ENCODE assay signal across 23 cellular contexts in genomic region chr1:6336946-6337622, GRCh38. TPM values are rescaled to one million over a fixed set of nuclear protein-coding genes. Genes with fewer than 3 reads are reported as not detected.
DNase-seq lines count a peak whose midpoint lies in the region; ATAC-seq and TF ChIP-seq lines count a peak whose summit lies in the region.
"Had no signal": no experiment of that assay in that cellular context is flagged by ENCODE, and none has a peak within 500 bp of the region (broad histone marks: within the 10 kb centered on the region; RNA-seq: fewer than 3 reads in every experiment).

No MANE protein-coding gene starts in this region.

- POLR2A ChIA-PET in AG04450 (lab: Yijun Ruan, JAX) = no interaction called here
- POLR2A ChIA-PET in HEK293 (lab: Yijun Ruan, JAX) = interaction anchor here (0.5 to 0.7 kb wide), 2 partner anchors 40 to 302 kb away, joined by 3 to 12 read pairs; no protein-coding TSS in a partner anchor

- no peaks in the 10 kb centered on the region for H4K20me1 ChIP-seq in neural cell (ENCODE audit: insufficient read depth)

- H3K4me1 ChIP-seq in HEK293 (ENCODE audit: control insufficient read depth, insufficient read depth, low read length) = peaks cover 6% of the 10 kb centered on the region

- in situ Hi-C loops in G401 (cut with HindIII; ENCODE audit: low sequenced_read_pairs) = no loop called here

- peak overlapping the region in 1 of 5 experiments; percentile 39 for H3K4me3 Mint-ChIP-seq in brain
- H3K4me3 Mint-ChIP-seq in natural killer cell = no peak overlapping the region
- H3K4me3 Mint-ChIP-seq: CD8-positive, alpha-beta T cell; H9; HFFc6; IgD-negative memory B cell had no signal

- no peak overlapping the region for H3K4me2 ChIP-seq in neural cell (ENCODE audit: low read length)
- H3K4me2 ChIP-seq: SK-N-SH had no signal

- CTCF ChIA-PET in AG04450 (lab: Charles Lee) (interaction anchor here (0.7 to 18.6 kb wide), 2 partner anchors 87 to 89 kb away, joined by 9 to 266 read pairs; no protein-coding TSS in a partner anchor), HEK293 (lab: Yijun Ruan, JAX) (interaction anchor here (0.6 to 12.3 kb wide), 4 partner anchors 11 to 98 kb away, joined by 4 to 181 read pairs (median 5); no protein-coding TSS in a partner anchor)

- H3K27ac Mint-ChIP-seq in brain = peak overlapping the region; percentile 25 to 99 (median 93)
- H3K27ac Mint-ChIP-seq in natural killer cell = no peak overlapping the region
- H3K27ac Mint-ChIP-seq: CD8-positive, alpha-beta T cell; HFFc6 had no signal

- H3K27me3 Mint-ChIP-seq in brain (no peaks in the 10 kb centered on the region), natural killer cell (ENCODE audit: low read depth in 2 of 2) (no peaks in the 10 kb centered on the region)
- H3K27me3 Mint-ChIP-seq: IgD-negative memory B cell had no signal

- no peak overlapping the region for H2AFZ ChIP-seq in neural cell (ENCODE audit: low read depth, low read length)
- H2AFZ ChIP-seq: GM23248 had no signal

- H3K9ac ChIP-seq in neural cell (ENCODE audit: low read length) = peak overlapping the region; percentile 62
- H3K9ac ChIP-seq: GM23248, SK-N-SH had no signal

- no peak for TF ChIP-seq RAD21 in neural cell (conservative IDR thresholded peaks at IDR 0.05)

- H3K27ac ChIP-seq in AG04450 (ENCODE audit: low read depth, low read length) (peak overlapping the region; percentile 21), HEK293 (ENCODE audit: extremely low read depth, low read depth, low read length) (no peak overlapping the region), neural cell (ENCODE audit: low read length) (peak overlapping the region; percentile 78)
- H3K27ac ChIP-seq: C4-2B, GM23248 had no signal

- H3K79me2 ChIP-seq in neural cell (replicated peaks; ENCODE audit: insufficient read depth, low read length) = no peaks in the 10 kb centered on the region

- DNase-seq in AG04450 (ENCODE audit: low read depth, low spot score) (no peak), G401 (ENCODE audit: low spot score) (no peak), natural killer cell (no peak)
- DNase-seq: AML-193; CD8-positive, alpha-beta T cell; DMS79 treated with DMSO at 0.1 percent for 48 hours; GM23248; H9; HFFc6; NCI-H1048; NCI-H1694; NCI-H2029 treated with DMSO at 0.1 percent for 48 hours; NCI-H524 treated with DMSO at 0.1 percent for 48 hours; NCI-H774; SK-N-SH; SW 1271 had no signal

- no peaks in the 10 kb centered on the region for H3K9me3 ChIP-seq in AG04450 (ENCODE audit: control insufficient read depth, insufficient read depth, low read length)
- H3K9me3 ChIP-seq in HEK293 (ENCODE audit: control insufficient read depth, insufficient read depth, low read depth, low read length) = no peaks in the 10 kb centered on the region
- no peaks in the 10 kb centered on the region for H3K9me3 ChIP-seq in neural cell (ENCODE audit: low read length)
- H3K9me3 ChIP-seq: SK-N-SH had no signal

- no peak for TF ChIP-seq CTCF in AG04450 (IDR thresholded peaks at IDR 0.05; ENCODE audit: low read depth, low read length)
- no peak for TF ChIP-seq CTCF in HEK293 (tag by site-specific recombination; IDR thresholded peaks at IDR 0.05)
- TF ChIP-seq CTCF in brain (conservative IDR thresholded peaks at IDR 0.05) = no peak
- TF ChIP-seq CTCF in neural cell (IDR thresholded peaks at IDR 0.05; ENCODE audit: poor library complexity, severe bottlenecking) = no peak
- TF ChIP-seq CTCF in natural killer cell (IDR thresholded peaks at IDR 0.05) = no peak

- ATAC-seq in HG02981 (IDR thresholded peaks at IDR 0.05; ENCODE audit: unreplicated experiment) = no peak
- no peak for ATAC-seq in natural killer cell
- no peak for ATAC-seq in GM21528 (IDR thresholded peaks at IDR 0.05; ENCODE audit: low FRiP score, unreplicated experiment)
- ATAC-seq: CD8-positive, alpha-beta T cell had no signal

- H3K36me3 ChIP-seq in HEK293 (ENCODE audit: control insufficient read depth in 2 of 2, insufficient read depth in 1 of 2, low read length in 2 of 2) (peaks cover 0 to 41% of the 10 kb centered on the region in 2 experiments; a peak in 1 of 3 replicates), neural cell (ENCODE audit: insufficient read depth, low read length) (no peaks in the 10 kb centered on the region)

- intact Hi-C loops in natural killer cell (cut with micrococcal nuclease) = no loop called here

- H3K4me1 Mint-ChIP-seq in brain (peaks cover 91% of the 10 kb centered on the region), natural killer cell (no peaks in the 10 kb centered on the region)
- H3K4me1 Mint-ChIP-seq: IgD-negative memory B cell had no signal

- H3K9me3 Mint-ChIP-seq in brain (no peaks in the 10 kb centered on the region), natural killer cell (no peaks in the 10 kb centered on the region)
- H3K9me3 Mint-ChIP-seq: CD8-positive, alpha-beta T cell; H9; HFFc6; IgD-negative memory B cell had no signal

- H3K36me3 Mint-ChIP-seq in brain = peaks cover 5% of the 10 kb centered on the region
- H3K36me3 Mint-ChIP-seq in natural killer cell = no peaks in the 10 kb centered on the region
- H3K36me3 Mint-ChIP-seq: CD8-positive, alpha-beta T cell had no signal

- no peak for TF ChIP-seq EP300 in neural cell (conservative IDR thresholded peaks at IDR 0.05; ENCODE audit: poor library complexity, severe bottlenecking)

- peaks cover 6% of the 10 kb centered on the region for H3F3A ChIP-seq in neural cell (ENCODE audit: insufficient read depth, low read length, poor library complexity, severe bottlenecking)

- no peaks in the 10 kb centered on the region for H3K9me2 ChIP-seq in neural cell (ENCODE audit: insufficient read depth, low read length)
- H3K9me2 ChIP-seq: SK-N-SH had no signal

- no peak overlapping the region for H3K4me3 ChIP-seq in AG04450 (ENCODE audit: low read depth, low read length)
- H3K4me3 ChIP-seq in HEK293 (ENCODE audit: low read depth, low read length) = no peak overlapping the region
- H3K4me3 ChIP-seq in neural cell (ENCODE audit: low read length) = peak overlapping the region; percentile 36
- H3K4me3 ChIP-seq: GM23248 had no signal

- H3K27me3 ChIP-seq in AG04450 (ENCODE audit: control insufficient read depth, insufficient read depth, low read length) (no peaks in the 10 kb centered on the region), neural cell (ENCODE audit: insufficient read depth, low read depth, low read length) (no peaks in the 10 kb centered on the region)

TF ChIP-seq in HEK293, 187 proteins besides CTCF, POLR2A, EP300 and RAD21:
- no peak for TF ChIP-seq ZNF514 (tag by site-specific recombination; IDR thresholded peaks at IDR 0.05)
- 0 out of 2 replicates have a peak, but pooled peaks have one; percentile 20 for TF ChIP-seq ZNF24 (tag by site-specific recombination; IDR thresholded peaks at IDR 0.05)
- TF ChIP-seq ZNF600 (tag by site-specific recombination; IDR thresholded peaks at IDR 0.05) = peak; percentile 47

TF ChIP-seq in neural cell, 6 proteins besides CTCF, POLR2A, EP300 and RAD21:
- no peak for TF ChIP-seq EZH2 (IDR thresholded peaks at IDR 0.05; ENCODE audit: borderline replicate concordance, insufficient read depth, low read length, poor library complexity, severe bottlenecking)
- no peak for TF ChIP-seq TAF1 (IDR thresholded peaks at IDR 0.05; ENCODE audit: low read depth)
- TF ChIP-seq MXI1 (conservative IDR thresholded peaks at IDR 0.05; ENCODE audit: poor library complexity, severe bottlenecking) = no peak
- no peak for TF ChIP-seq SMC3 (conservative IDR thresholded peaks at IDR 0.05; ENCODE audit: poor library complexity)
- TF ChIP-seq, protein P1, sequence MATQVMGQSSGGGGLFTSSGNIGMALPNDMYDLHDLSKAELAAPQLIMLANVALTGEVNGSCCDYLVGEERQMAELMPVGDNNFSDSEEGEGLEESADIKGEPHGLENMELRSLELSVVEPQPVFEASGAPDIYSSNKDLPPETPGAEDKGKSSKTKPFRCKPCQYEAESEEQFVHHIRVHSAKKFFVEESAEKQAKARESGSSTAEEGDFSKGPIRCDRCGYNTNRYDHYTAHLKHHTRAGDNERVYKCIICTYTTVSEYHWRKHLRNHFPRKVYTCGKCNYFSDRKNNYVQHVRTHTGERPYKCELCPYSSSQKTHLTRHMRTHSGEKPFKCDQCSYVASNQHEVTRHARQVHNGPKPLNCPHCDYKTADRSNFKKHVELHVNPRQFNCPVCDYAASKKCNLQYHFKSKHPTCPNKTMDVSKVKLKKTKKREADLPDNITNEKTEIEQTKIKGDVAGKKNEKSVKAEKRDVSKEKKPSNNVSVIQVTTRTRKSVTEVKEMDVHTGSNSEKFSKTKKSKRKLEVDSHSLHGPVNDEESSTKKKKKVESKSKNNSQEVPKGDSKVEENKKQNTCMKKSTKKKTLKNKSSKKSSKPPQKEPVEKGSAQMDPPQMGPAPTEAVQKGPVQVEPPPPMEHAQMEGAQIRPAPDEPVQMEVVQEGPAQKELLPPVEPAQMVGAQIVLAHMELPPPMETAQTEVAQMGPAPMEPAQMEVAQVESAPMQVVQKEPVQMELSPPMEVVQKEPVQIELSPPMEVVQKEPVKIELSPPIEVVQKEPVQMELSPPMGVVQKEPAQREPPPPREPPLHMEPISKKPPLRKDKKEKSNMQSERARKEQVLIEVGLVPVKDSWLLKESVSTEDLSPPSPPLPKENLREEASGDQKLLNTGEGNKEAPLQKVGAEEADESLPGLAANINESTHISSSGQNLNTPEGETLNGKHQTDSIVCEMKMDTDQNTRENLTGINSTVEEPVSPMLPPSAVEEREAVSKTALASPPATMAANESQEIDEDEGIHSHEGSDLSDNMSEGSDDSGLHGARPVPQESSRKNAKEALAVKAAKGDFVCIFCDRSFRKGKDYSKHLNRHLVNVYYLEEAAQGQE (IDR thresholded peaks at IDR 0.05; ENCODE audit: borderline replicate concordance) = no peak
- no peak for TF ChIP-seq POLR2AphosphoS5 (IDR thresholded peaks at IDR 0.05)

RNA-seq across cellular contexts. Expression of gene ACOT7, which starts 56.5 kb away (rescaled TPM):
- polyA plus RNA-seq in AG04450 (2011; rRNA removed) (80.1 and 102 TPM in 2 replicates), brain (ENCODE audit: insufficient read depth, low read depth, low replicate concordance) (117 TPM), neural cell (101 TPM in 2 replicates)
- 38.7 and 51.3 TPM in 2 replicates for polyA minus RNA-seq in AG04450 (2011; rRNA and poly(A)+ RNA removed)
- 60.1 and 74.8 TPM in 2 replicates for polyA minus RNA-seq in neural cell
- total RNA-seq in G401 (2014; rRNA removed; shearing (Covaris generic)) = 94.4 and 99.2 TPM in 2 replicates
- 10 to 100 TPM; 11.5 to 16.9 (median 15.4) TPM for total RNA-seq in natural killer cell

Comparison
In these comparisons a context has a peak if more than half of its experiments do, and no peak if none do; other contexts are left out.
1. H3K27ac Mint-ChIP-seq: peak in brain (5 of 5); none in natural killer cell (0 of 2).